1 cellular context compared by ENCODE assay signal in genomic region chr6:165767228-165767627, GRCh38.
TF ChIP-seq lines count a peak whose summit lies in the region.

No MANE protein-coding gene starts in this region.

TF ChIP-seq in SK-N-SH, 30 proteins besides CTCF, POLR2A, EP300 and RAD21 (continued from another document):
- TF ChIP-seq PBX3 (IDR thresholded peaks at IDR 0.05) (no peak), FOSL2 (IDR thresholded peaks at IDR 0.05; ENCODE audit: borderline replicate concordance, low read depth) (no peak), NFIC (IDR thresholded peaks at IDR 0.05; ENCODE audit: borderline replicate concordance) (no peak), TEAD4 (IDR thresholded peaks at IDR 0.05; ENCODE audit: borderline replicate concordance, insufficient read depth) (no peak), SIN3A (IDR thresholded peaks at IDR 0.05; ENCODE audit: borderline replicate concordance, low read depth, low read length) (no peak), TCF12 (IDR thresholded peaks at IDR 0.05) (no peak), USF1 (IDR thresholded peaks at IDR 0.05; ENCODE audit: borderline replicate concordance, low read depth) (no peak), SMC3 (IDR thresholded peaks at IDR 0.05; ENCODE audit: low read depth, low read length) (no peak), FOXJ3 (CRISPR knock-in tag; IDR thresholded peaks at IDR 0.05) (no peak), YY1 (IDR thresholded peaks at IDR 0.05; ENCODE audit: low read depth) (no peak), RCOR1 (IDR thresholded peaks at IDR 0.05; ENCODE audit: low read length) (no peak)
